8 cellular contexts compared by ENCODE assay signal in genomic region chr18:45670281-45670962, GRCh38. TPM values are rescaled to one million over a fixed set of nuclear protein-coding genes. Genes with fewer than 3 reads are reported as not detected.
DNase-seq lines count a peak whose midpoint lies in the region; ATAC-seq and TF ChIP-seq lines count a peak whose summit lies in the region.

No MANE protein-coding gene starts in this region.

- H3K27ac Mint-ChIP-seq in endodermal cell, result no peak overlapping the region

- DNase-seq in Right ventricle myocardium superior, result peak; percentile 55
- DNase-seq in left ventricle myocardium inferior, result no peak
- peak; percentile 31 for DNase-seq in T-helper 9 cell
- DNase-seq in endodermal cell, result peak; percentile 39
- DNase-seq in stimulated activated CD4-positive, alpha-beta T cell treated with anti-CD3 and anti-CD28 coated beads, TNF-alpha, amount 100 ng/mL, for 24 hours (ENCODE audit: low read depth in 3 of 3), result peak in 2 of 3 experiments; percentile 27 to 51
- no peak for DNase-seq in NCI-H2107 (lab: John Stamatoyannopoulos, UW)
- no peak for DNase-seq in coronary artery (ENCODE audit: low spot score)

- WGBS in endodermal cell (ENCODE audit: insufficient coverage in 1 of 2, insufficient read length in 1 of 2), 2 experiments, result 92 to 96% methylated on average over 12 to 14 of the region's 14 CpGs

- H3K9ac ChIP-seq in endodermal cell (ENCODE audit: extremely low read depth, low read length, poor library complexity, severe bottlenecking), result no peak overlapping the region

- no peak overlapping the region for H3K4me3 Mint-ChIP-seq in endodermal cell

- H3K36me3 Mint-ChIP-seq in endodermal cell (ENCODE audit: low read depth), result no peaks in the 10 kb centered on the region

- no peak overlapping the region for H3K4me3 ChIP-seq in left ventricle myocardium inferior
- no peak overlapping the region for H3K4me3 ChIP-seq in endodermal cell (ENCODE audit: low read length)
- H3K4me3 ChIP-seq in coronary artery, result no peak overlapping the region

- no peak for TF ChIP-seq CTCF in left ventricle myocardium inferior (IDR thresholded peaks at IDR 0.05; ENCODE audit: borderline replicate concordance)
- TF ChIP-seq CTCF in endodermal cell (conservative IDR thresholded peaks at IDR 0.05), result no peak
- TF ChIP-seq CTCF in coronary artery (IDR thresholded peaks at IDR 0.05), result no peak

- no peaks in the 10 kb centered on the region for H3K36me3 ChIP-seq in left ventricle myocardium inferior
- H3K36me3 ChIP-seq in endodermal cell (ENCODE audit: control insufficient read depth, insufficient read depth, low read length), result no peaks in the 10 kb centered on the region

- intact Hi-C loops in Right ventricle myocardium superior (cut with DNase I) (no loop called here), left ventricle myocardium inferior (cut with micrococcal nuclease) (no loop called here)

- no peaks in the 10 kb centered on the region for H3K9me3 Mint-ChIP-seq in endodermal cell

- H3K27ac ChIP-seq in left ventricle myocardium inferior (replicated peaks), result no peak overlapping the region
- H3K27ac ChIP-seq in endodermal cell (ENCODE audit: low read depth, low read length), result no peak overlapping the region
- peak overlapping the region in 1 of 2 donors; percentile 43 for H3K27ac ChIP-seq in coronary artery

- ATAC-seq in Right ventricle myocardium superior (ENCODE audit: poor library complexity), result peak; percentile 62
- ATAC-seq in GM19035 (IDR thresholded peaks at IDR 0.05; ENCODE audit: unreplicated experiment), result no peak

- H3K27me3 Mint-ChIP-seq in endodermal cell (ENCODE audit: insufficient read depth), result no peaks in the 10 kb centered on the region

- peaks cover 22% of the 10 kb centered on the region for H3K4me1 ChIP-seq in left ventricle myocardium inferior
- no peaks in the 10 kb centered on the region for H3K4me1 ChIP-seq in endodermal cell (ENCODE audit: control insufficient read depth, insufficient read depth, low read length)

- H3K9me3 ChIP-seq in left ventricle myocardium inferior (replicated peaks) (no peaks in the 10 kb centered on the region), endodermal cell (ENCODE audit: control insufficient read depth, low read length) (no peaks in the 10 kb centered on the region)

- H3K27me3 ChIP-seq in left ventricle myocardium inferior (ENCODE audit: low read depth) (no peaks in the 10 kb centered on the region), endodermal cell (ENCODE audit: control insufficient read depth, insufficient read depth, low read length, poor library complexity, severe bottlenecking) (no peaks in the 10 kb centered on the region)

- H3K4me1 Mint-ChIP-seq in endodermal cell, result peaks cover 5% of the 10 kb centered on the region

RNA-seq across cellular contexts. Expression of gene SLC14A1, which starts 53.6 kb away (rescaled TPM):
- total RNA-seq in Right ventricle myocardium superior (32.8 TPM), left ventricle myocardium inferior (22.1 TPM), endodermal cell (not detected)
- not detected for polyA plus RNA-seq in endodermal cell (2013, experiment 1 of 2)
- not detected for polyA plus RNA-seq in endodermal cell (2013, experiment 2 of 2)

RNA-seq across cellular contexts. Expression of gene SLC14A2, which starts 55.1 kb away (rescaled TPM):
- total RNA-seq in Right ventricle myocardium superior, result not detected
- 0.05 TPM for total RNA-seq in left ventricle myocardium inferior
- total RNA-seq in endodermal cell, result under 1 TPM in 1 of 2 donors, not detected in 1; 0.09 TPM
- polyA plus RNA-seq in endodermal cell (2013, experiment 1 of 2), result 0.21 TPM
- polyA plus RNA-seq in endodermal cell (2013, experiment 2 of 2), result 0.33 TPM

Comparison
In these comparisons a context has a peak if more than half of its experiments do, and no peak if none do; other contexts are left out.
1. DNase-seq: peak in Right ventricle myocardium superior (single experiment), T-helper 9 cell (single experiment), endodermal cell (single experiment) and stimulated activated CD4-positive, alpha-beta T cell treated with anti-CD3 and anti-CD28 coated beads, TNF-alpha, amount 100 ng/mL, for 24 hours (2 of 3); none in left ventricle myocardium inferior (single experiment), NCI-H2107 (single experiment) and coronary artery (single experiment).
2. RNA of gene SLC14A1, which starts 53.6 kb away (total RNA-seq): 32.8 TPM in Right ventricle myocardium superior (single experiment) and 22.1 TPM in left ventricle myocardium inferior (single experiment); not detected in endodermal cell; every median in the first group is over 10 times any median in the second.